Comparison of ENCODE assay signal across 8 cellular contexts in the genomic region with DNA sequence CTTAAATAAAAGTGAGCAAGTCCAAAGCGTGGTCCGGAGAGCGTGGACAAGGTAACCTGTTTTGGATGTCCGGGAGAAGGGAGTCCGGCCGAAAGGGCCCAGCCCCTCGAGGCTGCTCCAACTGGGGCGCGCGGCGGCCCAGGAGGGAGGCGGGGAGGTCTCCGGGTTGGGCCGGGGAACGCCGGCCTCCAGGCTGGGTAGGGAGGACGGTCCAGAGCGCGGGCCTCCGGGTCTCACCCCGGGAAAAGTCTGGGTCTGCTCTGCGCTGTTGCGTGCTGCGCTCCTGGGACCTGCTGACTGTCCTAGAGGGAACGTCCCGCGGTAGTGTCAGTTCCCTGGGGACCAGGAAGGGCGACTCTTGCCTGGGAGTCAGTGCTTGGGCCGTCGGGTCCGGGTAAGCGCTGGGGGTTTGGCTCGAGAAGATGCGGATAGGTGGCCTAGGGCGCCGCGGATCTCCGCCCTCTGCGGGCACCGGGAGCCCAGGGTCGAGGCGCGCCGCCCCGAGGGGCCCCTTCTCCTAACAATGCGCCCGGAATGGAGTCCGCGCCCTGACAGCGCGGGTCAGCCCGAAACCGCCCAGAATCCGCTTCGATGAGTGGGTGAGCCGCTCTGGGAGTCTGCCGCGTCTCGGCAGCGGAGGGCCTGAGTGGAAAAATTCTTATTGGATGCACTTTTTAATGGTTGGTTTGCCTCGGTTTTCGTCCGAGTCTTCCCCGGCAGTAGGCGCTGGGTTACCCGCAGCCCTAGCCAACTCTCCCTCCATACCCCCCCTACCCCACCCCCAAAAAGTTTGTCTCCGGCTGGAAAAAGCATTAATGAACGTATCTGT. TPM values are rescaled to one million over a fixed set of nuclear protein-coding genes. Genes with fewer than 3 reads are reported as not detected.
DNase-seq lines count a peak whose midpoint lies in the region; ATAC-seq and TF ChIP-seq lines count a peak whose summit lies in the region.

No MANE protein-coding gene starts in this region.

- no peak overlapping the region for H3K4me2 ChIP-seq in neural cell (ENCODE audit: low read length)

- H3K79me2 ChIP-seq in neural cell (replicated peaks; ENCODE audit: insufficient read depth, low read length): no peaks in the 10 kb centered on the region

- no peaks in the 10 kb centered on the region for H3F3A ChIP-seq in neural cell (ENCODE audit: insufficient read depth, low read length, poor library complexity, severe bottlenecking)

- H4K20me1 ChIP-seq in neural cell (ENCODE audit: insufficient read depth): no peaks in the 10 kb centered on the region

- ATAC-seq in esophagus mucosa (peak; percentile 26), HG02623 (IDR thresholded peaks at IDR 0.05; ENCODE audit: unreplicated experiment) (no peak), HG03571 (IDR thresholded peaks at IDR 0.05; ENCODE audit: unreplicated experiment) (no peak), GM19023 (IDR thresholded peaks at IDR 0.05; ENCODE audit: unreplicated experiment) (no peak)

- H3K27ac Mint-ChIP-seq in activated CD4-positive, alpha-beta T cell treated with anti-CD3 and anti-CD28 coated beads, Interleukin-2, amount 10 ng/mL, durations not matched to agents 7 days and 5 days: peak overlapping the region; percentile 95

- no peaks in the 10 kb centered on the region for H3K9me2 ChIP-seq in neural cell (ENCODE audit: insufficient read depth, low read length)

- TF ChIP-seq EP300 in neural cell (conservative IDR thresholded peaks at IDR 0.05; ENCODE audit: poor library complexity, severe bottlenecking): no peak

- peak overlapping the region; percentile 56 for H3K4me3 ChIP-seq in H7 (ENCODE audit: insufficient read depth, low read depth, low read length)
- H3K4me3 ChIP-seq in neural cell (ENCODE audit: low read length): peak overlapping the region; percentile 43

- no peak overlapping the region for H3K9ac ChIP-seq in neural cell (ENCODE audit: low read length)

- peaks cover 11% of the 10 kb centered on the region for H3K9me3 ChIP-seq in neural cell (ENCODE audit: low read length)

- CTCF ChIA-PET in activated CD4-positive, alpha-beta T cell treated with anti-CD3 and anti-CD28 coated beads, Interleukin-2, amount 10 ng/mL, durations not matched to agents 7 days and 5 days (lab: Charles Lee): interaction anchor here (0.9 to 1.0 kb wide), 2 partner anchors 13 to 42 kb away, joined by 3 to 5 read pairs; no protein-coding TSS in a partner anchor

- H3K36me3 ChIP-seq in H7 (replicated peaks; ENCODE audit: control insufficient read depth, insufficient read depth, low read length): no peaks in the 10 kb centered on the region
- no peaks in the 10 kb centered on the region for H3K36me3 ChIP-seq in neural cell (ENCODE audit: insufficient read depth, low read length)

- no peak for TF ChIP-seq RAD21 in neural cell (conservative IDR thresholded peaks at IDR 0.05)

- H3K9me3 Mint-ChIP-seq in activated CD4-positive, alpha-beta T cell treated with anti-CD3 and anti-CD28 coated beads, Interleukin-2, amount 10 ng/mL, durations not matched to agents 7 days and 5 days: no peaks in the 10 kb centered on the region

- POLR2A ChIA-PET in activated CD4-positive, alpha-beta T cell treated with anti-CD3 and anti-CD28 coated beads, Interleukin-2, amount 10 ng/mL, durations not matched to agents 7 days and 5 days (lab: Charles Lee): interaction anchor here (0.6 to 1.3 kb wide), 3 partner anchors 26 to 46 kb away, joined by 3 to 8 read pairs (median 3); no protein-coding TSS in a partner anchor

- peaks cover 30% of the 10 kb centered on the region for H3K36me3 Mint-ChIP-seq in activated CD4-positive, alpha-beta T cell treated with anti-CD3 and anti-CD28 coated beads, Interleukin-2, amount 10 ng/mL, durations not matched to agents 7 days and 5 days (ENCODE audit: low read depth)

- H3K27me3 ChIP-seq in H7 (ENCODE audit: control insufficient read depth, insufficient read depth, low read length): peaks cover 95% of the 10 kb centered on the region
- peaks cover 99% of the 10 kb centered on the region for H3K27me3 ChIP-seq in neural cell (ENCODE audit: insufficient read depth, low read depth, low read length)

- H3K27me3 Mint-ChIP-seq in activated CD4-positive, alpha-beta T cell treated with anti-CD3 and anti-CD28 coated beads, Interleukin-2, amount 10 ng/mL, durations not matched to agents 7 days and 5 days: peaks cover 35% of the 10 kb centered on the region

- peak overlapping the region; percentile 95 for H3K4me3 Mint-ChIP-seq in activated CD4-positive, alpha-beta T cell treated with anti-CD3 and anti-CD28 coated beads, Interleukin-2, amount 10 ng/mL, durations not matched to agents 7 days and 5 days

- TF ChIP-seq CTCF in neural cell (IDR thresholded peaks at IDR 0.05; ENCODE audit: poor library complexity, severe bottlenecking): no peak

- DNase-seq in AG20443 (ENCODE audit: low spot score) (peak; percentile 75), H7 (peak; percentile 80)
- DNase-seq in activated CD4-positive, alpha-beta T cell treated with anti-CD3 and anti-CD28 coated beads, Interleukin-2, amount 10 ng/mL, durations not matched to agents 7 days and 5 days: peak; percentile 43

- no peak overlapping the region for H3K27ac ChIP-seq in neural cell (ENCODE audit: low read length)

- no peak overlapping the region for H2AFZ ChIP-seq in neural cell (ENCODE audit: low read depth, low read length)

- H3K4me1 Mint-ChIP-seq in activated CD4-positive, alpha-beta T cell treated with anti-CD3 and anti-CD28 coated beads, Interleukin-2, amount 10 ng/mL, durations not matched to agents 7 days and 5 days: peaks cover 47% of the 10 kb centered on the region

TF ChIP-seq in neural cell, 6 proteins besides CTCF, POLR2A, EP300 and RAD21:
- TF ChIP-seq TAF1 (IDR thresholded peaks at IDR 0.05; ENCODE audit: low read depth): no peak
- TF ChIP-seq, protein P1, sequence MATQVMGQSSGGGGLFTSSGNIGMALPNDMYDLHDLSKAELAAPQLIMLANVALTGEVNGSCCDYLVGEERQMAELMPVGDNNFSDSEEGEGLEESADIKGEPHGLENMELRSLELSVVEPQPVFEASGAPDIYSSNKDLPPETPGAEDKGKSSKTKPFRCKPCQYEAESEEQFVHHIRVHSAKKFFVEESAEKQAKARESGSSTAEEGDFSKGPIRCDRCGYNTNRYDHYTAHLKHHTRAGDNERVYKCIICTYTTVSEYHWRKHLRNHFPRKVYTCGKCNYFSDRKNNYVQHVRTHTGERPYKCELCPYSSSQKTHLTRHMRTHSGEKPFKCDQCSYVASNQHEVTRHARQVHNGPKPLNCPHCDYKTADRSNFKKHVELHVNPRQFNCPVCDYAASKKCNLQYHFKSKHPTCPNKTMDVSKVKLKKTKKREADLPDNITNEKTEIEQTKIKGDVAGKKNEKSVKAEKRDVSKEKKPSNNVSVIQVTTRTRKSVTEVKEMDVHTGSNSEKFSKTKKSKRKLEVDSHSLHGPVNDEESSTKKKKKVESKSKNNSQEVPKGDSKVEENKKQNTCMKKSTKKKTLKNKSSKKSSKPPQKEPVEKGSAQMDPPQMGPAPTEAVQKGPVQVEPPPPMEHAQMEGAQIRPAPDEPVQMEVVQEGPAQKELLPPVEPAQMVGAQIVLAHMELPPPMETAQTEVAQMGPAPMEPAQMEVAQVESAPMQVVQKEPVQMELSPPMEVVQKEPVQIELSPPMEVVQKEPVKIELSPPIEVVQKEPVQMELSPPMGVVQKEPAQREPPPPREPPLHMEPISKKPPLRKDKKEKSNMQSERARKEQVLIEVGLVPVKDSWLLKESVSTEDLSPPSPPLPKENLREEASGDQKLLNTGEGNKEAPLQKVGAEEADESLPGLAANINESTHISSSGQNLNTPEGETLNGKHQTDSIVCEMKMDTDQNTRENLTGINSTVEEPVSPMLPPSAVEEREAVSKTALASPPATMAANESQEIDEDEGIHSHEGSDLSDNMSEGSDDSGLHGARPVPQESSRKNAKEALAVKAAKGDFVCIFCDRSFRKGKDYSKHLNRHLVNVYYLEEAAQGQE (IDR thresholded peaks at IDR 0.05; ENCODE audit: borderline replicate concordance): no peak
- no peak for TF ChIP-seq POLR2AphosphoS5 (IDR thresholded peaks at IDR 0.05)
- TF ChIP-seq MXI1 (conservative IDR thresholded peaks at IDR 0.05; ENCODE audit: poor library complexity, severe bottlenecking): no peak
- peak; percentile 14 for TF ChIP-seq EZH2 (IDR thresholded peaks at IDR 0.05; ENCODE audit: borderline replicate concordance, insufficient read depth, low read length, poor library complexity, severe bottlenecking)
- no peak for TF ChIP-seq SMC3 (conservative IDR thresholded peaks at IDR 0.05; ENCODE audit: poor library complexity)

RNA-seq across cellular contexts. Expression of a gene that starts 0.9 kb away (rescaled TPM):
- 4.0 and 6.9 TPM in 2 replicates for total RNA-seq in H7 (2014; rRNA removed; shearing (Covaris generic))
- 100 to 1,000 TPM; 106 to 134 TPM for total RNA-seq in activated CD4-positive, alpha-beta T cell treated with anti-CD3 and anti-CD28 coated beads, Interleukin-2, amount 10 ng/mL, durations not matched to agents 7 days and 5 days
- 2.1 TPM for total RNA-seq in esophagus mucosa
- 0.38 TPM in 1 of 2 replicates, not detected in the other for polyA plus RNA-seq in neural cell
- not detected in 2 replicates for polyA minus RNA-seq in neural cell

Comparison
In these comparisons a context has a peak if more than half of its experiments do, and no peak if none do; other contexts are left out.
1. RNA of a gene that starts 0.9 kb away (total RNA-seq): 106 to 134 TPM in activated CD4-positive, alpha-beta T cell treated with anti-CD3 and anti-CD28 coated beads, Interleukin-2, amount 10 ng/mL, durations not matched to agents 7 days and 5 days; 4.0 to 6.9 TPM in H7 and 2.1 TPM in esophagus mucosa (single experiment); every median in the first group is over 10 times any median in the second.
2. Peak in every context shown above with its lines, with median percentiles within 50 percentile points of each other: DNase-seq.